Comparison of ENCODE assay signal across 8 cellular contexts in genomic region chr1:64471218-64471719, GRCh38. TPM values are rescaled to one million over a fixed set of nuclear protein-coding genes. Genes with fewer than 3 reads are reported as not detected.
DNase-seq lines count a peak whose midpoint lies in the region; ATAC-seq and TF ChIP-seq lines count a peak whose summit lies in the region.

No MANE protein-coding gene starts in this region.

- H3K4me1 Mint-ChIP-seq in stimulated activated naive CD8-positive, alpha-beta T cell treated with anti-CD3 and anti-CD28 coated beads, Interleukin-15, amount 100 ng/mL, for 72 hours: peaks cover 23% of the 10 kb centered on the region

- TF ChIP-seq CTCF in OCI-LY3 (IDR thresholded peaks at IDR 0.05; ENCODE audit: low read depth, low read length) (no peak), colonic mucosa (IDR thresholded peaks at IDR 0.05) (no peak)

- H2AFZ ChIP-seq in OCI-LY3 (ENCODE audit: low read depth, low read length): no peak overlapping the region

- H3K79me2 ChIP-seq in OCI-LY3 (ENCODE audit: low read length): peaks cover 7% of the 10 kb centered on the region; the same call in 1 of the 2 replicates

- H3K4me3 ChIP-seq in GM08714 (ENCODE audit: low read length) (peak overlapping the region; percentile 47; the same call in 1 of the 2 replicates), OCI-LY3 (ENCODE audit: low read length) (peak overlapping the region; percentile 85), colonic mucosa (peak overlapping the region; percentile 51)

- H3K4me3 Mint-ChIP-seq in stimulated activated naive CD8-positive, alpha-beta T cell treated with anti-CD3 and anti-CD28 coated beads, Interleukin-15, amount 100 ng/mL, for 72 hours: peak overlapping the region; percentile 91 to 100

- peak; percentile 39 for DNase-seq in colonic mucosa
- no peak for DNase-seq in left lobe of liver (ENCODE audit: low spot score)
- DNase-seq in stimulated activated naive CD8-positive, alpha-beta T cell treated with anti-CD3 and anti-CD28 coated beads, Interleukin-15, amount 100 ng/mL, for 72 hours: peak; percentile 23 to 29
- DNase-seq in cerebellar cortex (ENCODE audit: low spot score): no peak
- no peak for DNase-seq in NCI-H1694 (lab: John Stamatoyannopoulos, UW)

- peaks cover 14% of the 10 kb centered on the region for H3K4me1 ChIP-seq in OCI-LY3 (ENCODE audit: low read length)
- peaks cover 6% of the 10 kb centered on the region for H3K4me1 ChIP-seq in colonic mucosa

- no peaks in the 10 kb centered on the region for H3K36me3 ChIP-seq in OCI-LY3 (replicated peaks; ENCODE audit: low read depth, low read length)
- H3K36me3 ChIP-seq in colonic mucosa: no peaks in the 10 kb centered on the region

- peak overlapping the region; percentile 88 for H3K4me2 ChIP-seq in OCI-LY3 (ENCODE audit: low read length)

- intact Hi-C loops in colonic mucosa (cut with DNase I): no loop called here

- peak; percentile 20 for ATAC-seq in left lobe of liver
- peak; percentile 35 for ATAC-seq in stimulated activated naive CD8-positive, alpha-beta T cell treated with anti-CD3 and anti-CD28 coated beads, Interleukin-15, amount 100 ng/mL, for 72 hours
- no peak for ATAC-seq in GM18502 (IDR thresholded peaks at IDR 0.05; ENCODE audit: poor library complexity, unreplicated experiment)

- H3K9me3 Mint-ChIP-seq in stimulated activated naive CD8-positive, alpha-beta T cell treated with anti-CD3 and anti-CD28 coated beads, Interleukin-15, amount 100 ng/mL, for 72 hours: no peaks in the 10 kb centered on the region

- H3K9me3 ChIP-seq in OCI-LY3 (ENCODE audit: insufficient read depth, low read length) (no peaks in the 10 kb centered on the region), colonic mucosa (no peaks in the 10 kb centered on the region)

- peak overlapping the region; percentile 65 for H3K9ac ChIP-seq in OCI-LY3 (ENCODE audit: low read length)
- H3K9ac ChIP-seq in colonic mucosa (ENCODE audit: low read depth in 2 of 2, low read length in 2 of 2): peak overlapping the region; percentile 39 to 40

- H4K20me1 ChIP-seq in OCI-LY3 (ENCODE audit: insufficient read depth, low read length): no peaks in the 10 kb centered on the region

- peak overlapping the region; percentile 45 to 77 for H3K27ac Mint-ChIP-seq in stimulated activated naive CD8-positive, alpha-beta T cell treated with anti-CD3 and anti-CD28 coated beads, Interleukin-15, amount 100 ng/mL, for 72 hours

- H3K27me3 ChIP-seq in OCI-LY3 (ENCODE audit: low read depth, low read length) (no peaks in the 10 kb centered on the region; the same call in 1 of the 2 replicates), colonic mucosa (peaks cover 14% of the 10 kb centered on the region)

- H3K27ac ChIP-seq in OCI-LY3 (ENCODE audit: low read length) (no peak overlapping the region), colonic mucosa (peak overlapping the region; percentile 3)

- H3K27me3 Mint-ChIP-seq in stimulated activated naive CD8-positive, alpha-beta T cell treated with anti-CD3 and anti-CD28 coated beads, Interleukin-15, amount 100 ng/mL, for 72 hours: peaks cover 46% of the 10 kb centered on the region

RNA-seq across cellular contexts. Expression of gene CACHD1, which starts 1.3 kb away (rescaled TPM):
- 1 to 10 TPM; 1.5 to 2.0 TPM for total RNA-seq in colonic mucosa
- 1.0 TPM for total RNA-seq in left lobe of liver

Comparison
In these comparisons a context has a peak if more than half of its experiments do, and no peak if none do; other contexts are left out.
1. DNase-seq: peak in colonic mucosa (single experiment) and stimulated activated naive CD8-positive, alpha-beta T cell treated with anti-CD3 and anti-CD28 coated beads, Interleukin-15, amount 100 ng/mL, for 72 hours (2 of 2); none in left lobe of liver (single experiment), cerebellar cortex (single experiment) and NCI-H1694 (single experiment).
2. Peak in every context shown above with its lines, with median percentiles within 50 percentile points of each other: H3K4me3 ChIP-seq.